9 cellular contexts compared by ENCODE assay signal in genomic region chr9:127388856-127389238, GRCh38. TPM values are rescaled to one million over a fixed set of nuclear protein-coding genes. Genes with fewer than 3 reads are reported as not detected.
DNase-seq lines count a peak whose midpoint lies in the region; ATAC-seq lines count a peak whose summit lies in the region.
"Had no signal": no experiment of that assay in that cellular context is flagged by ENCODE, and none has a peak within 500 bp of the region (broad histone marks: within the 10 kb centered on the region; RNA-seq: fewer than 3 reads in every experiment).

No MANE protein-coding gene starts in this region.

- H3K27ac Mint-ChIP-seq in activated CD4-positive, alpha-beta T cell treated with anti-CD3 and anti-CD28 coated beads for 36 hours: peak overlapping the region; percentile 81
- peak overlapping the region; percentile 70 for H3K27ac Mint-ChIP-seq in activated CD4-positive, alpha-beta memory T cell treated with anti-CD3 and anti-CD28 coated beads for 36 hours
- H3K27ac Mint-ChIP-seq in stimulated activated effector memory CD8-positive, alpha-beta T cell treated with anti-CD3 and anti-CD28 coated beads, Interleukin-12 subunit alpha, Interleukin-12 subunit beta, amount 100 ng/mL, for 72 hours: peak overlapping the region; percentile 67

- CTCF ChIA-PET in activated CD4-positive, alpha-beta T cell treated with anti-CD3 and anti-CD28 coated beads for 36 hours (lab: Charles Lee): interaction anchor here (0.6 to 1.8 kb wide), 4 partner anchors 16 to 174 kb away, joined by 3 to 7 read pairs (median 5); partner anchors contain the start of gene ZNF79
- CTCF ChIA-PET in activated CD4-positive, alpha-beta memory T cell treated with anti-CD3 and anti-CD28 coated beads for 36 hours (lab: Charles Lee): interaction anchor here (1.0 to 2.8 kb wide), 5 partner anchors 8 to 174 kb away, joined by 3 to 8 read pairs (median 4); partner anchors contain the start of genes SLC2A8 and ZNF79

- no peaks in the 10 kb centered on the region for H3K9me3 Mint-ChIP-seq in activated CD4-positive, alpha-beta T cell treated with anti-CD3 and anti-CD28 coated beads for 36 hours (ENCODE audit: low read depth)
- H3K9me3 Mint-ChIP-seq in activated CD4-positive, alpha-beta memory T cell treated with anti-CD3 and anti-CD28 coated beads for 36 hours: no peaks in the 10 kb centered on the region
- H3K9me3 Mint-ChIP-seq in stimulated activated effector memory CD8-positive, alpha-beta T cell treated with anti-CD3 and anti-CD28 coated beads, Interleukin-12 subunit alpha, Interleukin-12 subunit beta, amount 100 ng/mL, for 72 hours: no peaks in the 10 kb centered on the region

- H3K36me3 Mint-ChIP-seq in activated CD4-positive, alpha-beta T cell treated with anti-CD3 and anti-CD28 coated beads for 36 hours (ENCODE audit: low read depth): no peaks in the 10 kb centered on the region
- no peaks in the 10 kb centered on the region for H3K36me3 Mint-ChIP-seq in activated CD4-positive, alpha-beta memory T cell treated with anti-CD3 and anti-CD28 coated beads for 36 hours
- H3K36me3 Mint-ChIP-seq in stimulated activated effector memory CD8-positive, alpha-beta T cell treated with anti-CD3 and anti-CD28 coated beads, Interleukin-12 subunit alpha, Interleukin-12 subunit beta, amount 100 ng/mL, for 72 hours: no peaks in the 10 kb centered on the region

- intact Hi-C loops in activated CD4-positive, alpha-beta T cell treated with anti-CD3 and anti-CD28 coated beads for 36 hours (cut with DNase I, micrococcal nuclease): loop anchor here (1.0 to 5.0 kb wide), 9 partner anchors 7 to 403 kb away; partner anchors contain the start of genes LRSAM1 (in 1 of the 2), RPL12 (in 1 of the 2) and ZNF79 (in 1 of the 2)
- intact Hi-C loops in activated CD4-positive, alpha-beta memory T cell treated with anti-CD3 and anti-CD28 coated beads for 36 hours (cut with micrococcal nuclease): loop anchor here (1.0 to 2.0 kb wide), 5 partner anchors 7 to 403 kb away; partner anchors contain the start of genes LRSAM1 and RPL12

- peaks cover 20% of the 10 kb centered on the region for H3K4me1 Mint-ChIP-seq in activated CD4-positive, alpha-beta T cell treated with anti-CD3 and anti-CD28 coated beads for 36 hours
- H3K4me1 Mint-ChIP-seq in activated CD4-positive, alpha-beta memory T cell treated with anti-CD3 and anti-CD28 coated beads for 36 hours (ENCODE audit: low read depth): peaks cover 30% of the 10 kb centered on the region
- peaks cover 29% of the 10 kb centered on the region for H3K4me1 Mint-ChIP-seq in stimulated activated effector memory CD8-positive, alpha-beta T cell treated with anti-CD3 and anti-CD28 coated beads, Interleukin-12 subunit alpha, Interleukin-12 subunit beta, amount 100 ng/mL, for 72 hours

- peak; percentile 28 for DNase-seq in activated CD4-positive, alpha-beta T cell treated with anti-CD3 and anti-CD28 coated beads for 36 hours
- DNase-seq in activated CD4-positive, alpha-beta T cell treated with anti-CD3 and anti-CD28 coated beads for 4 hours: no peak
- peak; percentile 19 for DNase-seq in activated CD4-positive, alpha-beta memory T cell treated with anti-CD3 and anti-CD28 coated beads for 36 hours
- DNase-seq in glomerular visceral epithelial cell (ENCODE audit: extremely low spot score): peak; percentile 46
- DNase-seq in stimulated activated effector memory CD8-positive, alpha-beta T cell treated with anti-CD3 and anti-CD28 coated beads, Interleukin-12 subunit alpha, Interleukin-12 subunit beta, amount 100 ng/mL, for 72 hours (ENCODE audit: low spot score in 2 of 2): no peak
- no peak for DNase-seq in HUDEP-2 (lab: John Stamatoyannopoulos, UW; ENCODE audit: unreplicated experiment in 76 of 76)
- DNase-seq: NCI-H2081 had no signal

- peaks cover 68% of the 10 kb centered on the region for H3K27me3 Mint-ChIP-seq in activated CD4-positive, alpha-beta T cell treated with anti-CD3 and anti-CD28 coated beads for 36 hours
- peaks cover 63% of the 10 kb centered on the region for H3K27me3 Mint-ChIP-seq in activated CD4-positive, alpha-beta memory T cell treated with anti-CD3 and anti-CD28 coated beads for 36 hours

- ATAC-seq in activated CD4-positive, alpha-beta T cell treated with anti-CD3 and anti-CD28 coated beads for 36 hours: no peak
- ATAC-seq in stimulated activated effector memory CD8-positive, alpha-beta T cell treated with anti-CD3 and anti-CD28 coated beads, Interleukin-12 subunit alpha, Interleukin-12 subunit beta, amount 100 ng/mL, for 72 hours: no peak
- ATAC-seq in GM19467 (IDR thresholded peaks at IDR 0.05; ENCODE audit: unreplicated experiment) (no peak), GM21576 (IDR thresholded peaks at IDR 0.05; ENCODE audit: unreplicated experiment) (no peak)

- peak overlapping the region; percentile 3 for H3K4me3 Mint-ChIP-seq in activated CD4-positive, alpha-beta T cell treated with anti-CD3 and anti-CD28 coated beads for 36 hours
- H3K4me3 Mint-ChIP-seq in activated CD4-positive, alpha-beta memory T cell treated with anti-CD3 and anti-CD28 coated beads for 36 hours: peak overlapping the region; percentile 38
- peak overlapping the region; percentile 56 for H3K4me3 Mint-ChIP-seq in stimulated activated effector memory CD8-positive, alpha-beta T cell treated with anti-CD3 and anti-CD28 coated beads, Interleukin-12 subunit alpha, Interleukin-12 subunit beta, amount 100 ng/mL, for 72 hours

- POLR2A ChIA-PET in activated CD4-positive, alpha-beta T cell treated with anti-CD3 and anti-CD28 coated beads for 36 hours (lab: Charles Lee): interaction anchor here (0.6 to 1.8 kb wide), 4 partner anchors 8 to 620 kb away, joined by 3 to 5 read pairs (median 4); partner anchors contain the start of genes LRSAM1, RPL12 and SLC2A8
- POLR2A ChIA-PET in activated CD4-positive, alpha-beta memory T cell treated with anti-CD3 and anti-CD28 coated beads for 36 hours (lab: Charles Lee): interaction anchor here (0.6 to 2.6 kb wide), 9 partner anchors 8 to 105 kb away, joined by 3 to 12 read pairs (median 4); partner anchors contain the start of genes LRSAM1, RPL12 and SLC2A8

RNA-seq across cellular contexts. Expression of gene SLC2A8, which starts 8.1 kb away (rescaled TPM):
- 1 to 10 TPM; 1.3 to 1.7 TPM for total RNA-seq in activated CD4-positive, alpha-beta T cell treated with anti-CD3 and anti-CD28 coated beads for 36 hours
- 1 to 10 TPM; 3.2 to 4.6 TPM for total RNA-seq in activated CD4-positive, alpha-beta memory T cell treated with anti-CD3 and anti-CD28 coated beads for 36 hours

RNA-seq across cellular contexts. Expression of gene ZNF79, which starts 35.3 kb away (rescaled TPM):
- total RNA-seq in activated CD4-positive, alpha-beta T cell treated with anti-CD3 and anti-CD28 coated beads for 36 hours: 1 to 10 TPM; 6.9 to 7.6 TPM
- 1 to 10 TPM; 9.3 to 9.7 TPM for total RNA-seq in activated CD4-positive, alpha-beta memory T cell treated with anti-CD3 and anti-CD28 coated beads for 36 hours

Comparison
In these comparisons a context has a peak if more than half of its experiments do, and no peak if none do; other contexts are left out.
1. DNase-seq: peak in activated CD4-positive, alpha-beta T cell treated with anti-CD3 and anti-CD28 coated beads for 36 hours (single experiment), activated CD4-positive, alpha-beta memory T cell treated with anti-CD3 and anti-CD28 coated beads for 36 hours (single experiment) and glomerular visceral epithelial cell (single experiment); none in activated CD4-positive, alpha-beta T cell treated with anti-CD3 and anti-CD28 coated beads for 4 hours (0 of 2), stimulated activated effector memory CD8-positive, alpha-beta T cell treated with anti-CD3 and anti-CD28 coated beads, Interleukin-12 subunit alpha, Interleukin-12 subunit beta, amount 100 ng/mL, for 72 hours (0 of 2) and HUDEP-2 (0 of 76).
2. H3K4me3 Mint-ChIP-seq: peak in every context shown above with its lines; median percentile 56 in stimulated activated effector memory CD8-positive, alpha-beta T cell treated with anti-CD3 and anti-CD28 coated beads, Interleukin-12 subunit alpha, Interleukin-12 subunit beta, amount 100 ng/mL, for 72 hours; 38 in activated CD4-positive, alpha-beta memory T cell treated with anti-CD3 and anti-CD28 coated beads for 36 hours; 3 in activated CD4-positive, alpha-beta T cell treated with anti-CD3 and anti-CD28 coated beads for 36 hours.
3. Peak in every context shown above with its lines, with median percentiles within 50 percentile points of each other: H3K27ac Mint-ChIP-seq.